Comparison of ENCODE assay signal across 10 cellular contexts in the genomic region with DNA sequence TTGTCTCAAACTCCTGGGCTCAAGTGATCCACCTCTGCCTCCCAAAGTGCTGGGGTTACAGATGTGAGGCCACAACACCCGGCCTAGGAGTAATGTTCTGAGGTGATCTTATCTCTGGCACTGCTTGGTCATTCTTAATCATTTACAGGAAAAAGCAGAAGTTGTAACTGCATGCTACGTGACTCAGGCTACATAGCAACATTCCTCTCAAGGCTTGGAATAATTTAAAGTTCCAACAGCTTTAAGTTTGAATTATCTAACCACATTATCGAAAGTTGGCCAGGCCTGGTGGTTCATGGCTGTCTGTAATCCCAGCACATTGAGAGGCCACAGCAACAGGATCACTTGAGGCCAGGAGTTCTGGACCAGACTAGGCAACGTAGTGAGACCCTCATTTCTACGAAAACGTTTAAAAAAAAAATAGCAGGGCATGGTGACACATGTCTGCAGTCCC.
DNase-seq lines count a peak whose midpoint lies in the region; ATAC-seq and TF ChIP-seq lines count a peak whose summit lies in the region.
"Had no signal": no experiment of that assay in that cellular context is flagged by ENCODE, and none has a peak within 500 bp of the region (broad histone marks: within the 10 kb centered on the region; RNA-seq: fewer than 3 reads in every experiment).

No MANE protein-coding gene starts in this region.

- no peaks in the 10 kb centered on the region for H3K36me3 ChIP-seq in adipocyte (ENCODE audit: control insufficient read depth, insufficient read depth, low read length, severe bottlenecking)

- peak; percentile 78 for DNase-seq in AG09319 (ENCODE audit: extremely low read depth, low read depth)
- peak; percentile 92 for DNase-seq in adipocyte (ENCODE audit: low read depth)
- peak; percentile 51 for DNase-seq in left kidney (ENCODE audit: low read depth, low spot score)
- no peak for DNase-seq in NAMALWA (ENCODE audit: low spot score)
- no peak for DNase-seq in COLO829 (ENCODE audit: low spot score)
- no peak for DNase-seq in DMS53 treated with DMSO at 0.1 percent for 48 hours (lab: John Stamatoyannopoulos, UW; ENCODE audit: unreplicated experiment)
- DNase-seq in NCI-H1417 (lab: John Stamatoyannopoulos, UW) = no peak
- DNase-seq: DMS 273 treated with DMSO at 0.1 percent for 48 hours, NCI-H69 had no signal

- H3K9me3 ChIP-seq in adipocyte (ENCODE audit: control insufficient read depth, low read length) = no peaks in the 10 kb centered on the region

- ATAC-seq in HG03460 (IDR thresholded peaks at IDR 0.05; ENCODE audit: unreplicated experiment) = peak; percentile 36

- H3K4me3 ChIP-seq in adipocyte (ENCODE audit: low read length) = no peak overlapping the region

- H3K9ac ChIP-seq in adipocyte (ENCODE audit: low read length) = peak overlapping the region; percentile 63

- no peak for TF ChIP-seq CTCF in AG09319 (IDR thresholded peaks at IDR 0.05; ENCODE audit: low read depth, low read length)

- H3K4me1 ChIP-seq in adipocyte (ENCODE audit: control insufficient read depth, insufficient read depth, low read length) = peaks cover 29% of the 10 kb centered on the region

- no peaks in the 10 kb centered on the region for H3K27me3 ChIP-seq in adipocyte (replicated peaks; ENCODE audit: control insufficient read depth, insufficient read depth, low read length)

Comparison
In these comparisons a context has a peak if more than half of its experiments do, and no peak if none do; other contexts are left out.
1. DNase-seq: peak in AG09319 (single experiment), adipocyte (single experiment) and left kidney (single experiment); none in NAMALWA (single experiment), COLO829 (single experiment), DMS53 treated with DMSO at 0.1 percent for 48 hours (single experiment) and NCI-H1417 (0 of 3).